8 cellular contexts compared by ENCODE assay signal in the genomic region with DNA sequence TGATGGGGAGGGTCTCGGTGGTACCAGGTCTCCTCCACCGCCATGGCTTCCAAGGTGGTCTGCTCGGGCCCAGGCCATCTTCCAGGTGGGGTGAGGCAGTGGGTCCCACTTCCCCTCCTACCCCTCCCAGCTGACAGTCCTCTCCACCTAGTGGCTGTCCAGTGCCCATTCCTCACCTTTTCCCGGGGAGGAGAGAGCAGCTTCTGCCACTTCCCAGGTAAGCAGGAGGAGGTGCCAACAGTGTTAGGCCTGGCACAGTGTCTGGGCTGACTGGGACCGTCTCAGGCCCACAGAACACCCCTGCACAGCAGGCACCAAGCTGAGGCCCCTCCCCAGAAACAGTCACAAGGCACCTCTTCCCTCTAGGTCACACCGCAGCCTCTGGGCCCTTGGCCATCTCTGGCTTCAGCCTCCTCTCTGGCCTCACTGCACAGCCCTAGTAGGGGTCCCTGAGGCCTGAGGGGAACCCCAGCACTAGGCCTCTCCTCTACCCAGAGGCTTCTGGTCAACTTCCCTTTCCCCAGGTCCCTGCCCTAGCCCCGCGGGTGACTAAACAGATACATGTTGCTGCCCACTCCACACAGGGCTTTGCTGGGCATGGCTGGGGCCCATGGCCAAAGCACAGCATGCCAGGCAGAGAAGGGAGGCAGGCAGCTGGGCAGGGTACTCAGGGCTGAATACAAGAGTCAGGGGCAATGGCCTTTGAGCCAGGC. TPM values are rescaled to one million over a fixed set of nuclear protein-coding genes. Genes with fewer than 3 reads are reported as not detected.
DNase-seq lines count a peak whose midpoint lies in the region; ATAC-seq and TF ChIP-seq lines count a peak whose summit lies in the region.

No MANE protein-coding gene starts in this region.

- H4K20me1 ChIP-seq in mammary epithelial cell (ENCODE audit: insufficient read depth, low read length) = no peaks in the 10 kb centered on the region

- TF ChIP-seq CTCF in MCF 10A (IDR thresholded peaks at IDR 0.05; ENCODE audit: unreplicated experiment) (no peak), mammary epithelial cell (conservative IDR thresholded peaks at IDR 0.05 in 1 of 2, IDR thresholded peaks at IDR 0.05 in 1 of 2; ENCODE audit: extremely low read depth in 1 of 2, insufficient read depth in 1 of 2, low read depth in 1 of 2, low read length in 2 of 2) (no peak), astrocyte of the spinal cord (IDR thresholded peaks at IDR 0.05; ENCODE audit: low read depth, low read length) (peak; percentile 15), mucosa of descending colon (IDR thresholded peaks at IDR 0.05) (no peak)

- WGBS in mammary epithelial cell (ENCODE audit: low coverage, missing lambda C conversion rate) = 69% methylated on average over 6 of the region's 8 CpGs
- 82 to 85% methylated on average over 8 of the region's 8 CpGs for WGBS in aorta, 2 donors

- no peaks in the 10 kb centered on the region for H3K9me3 Mint-ChIP-seq in MCF 10A (ENCODE audit: unreplicated experiment)

- dilution Hi-C loops in mammary epithelial cell (cut with HindIII; ENCODE audit: low sequenced_read_pairs) = no loop called here

- H3K4me3 ChIP-seq in mammary epithelial cell (replicated peaks in 1 of 3; ENCODE audit: insufficient read depth in 1 of 3, low read depth in 2 of 3, low read length in 3 of 3) (no peak overlapping the region), astrocyte of the spinal cord (ENCODE audit: low read depth, low read length) (no peak overlapping the region), mucosa of descending colon (no peak overlapping the region), aorta (ENCODE audit: low read length in 2 of 2) (no peak overlapping the region)

- H3K4me1 ChIP-seq in mammary epithelial cell (ENCODE audit: insufficient read depth, low read length) (peaks cover 15% of the 10 kb centered on the region), mucosa of descending colon (ENCODE audit: low read depth) (peaks cover 22% of the 10 kb centered on the region), aorta (ENCODE audit: control insufficient read depth in 1 of 2, insufficient read depth in 2 of 2, low read length in 2 of 2) (no peaks in the 10 kb centered on the region)

- H3K36me3 Mint-ChIP-seq in MCF 10A (ENCODE audit: insufficient read depth, unreplicated experiment) = peaks cover 35% of the 10 kb centered on the region

- peak overlapping the region; percentile 96 for H3K27ac Mint-ChIP-seq in MCF 10A (ENCODE audit: low read depth, unreplicated experiment)

- peak overlapping the region; percentile 92 for H3K4me3 Mint-ChIP-seq in MCF 10A (ENCODE audit: unreplicated experiment)

- in situ Hi-C loops in mammary epithelial cell (cut with MboI; ENCODE audit: low sequenced_read_pairs in 2 of 2) = no loop called here
- in situ Hi-C loops in astrocyte of the spinal cord (cut with HindIII; ENCODE audit: low sequenced_read_pairs) = no loop called here

- H3K9ac ChIP-seq in mammary epithelial cell (ENCODE audit: insufficient read depth, low read length) = no peak overlapping the region

- intact Hi-C loops in MCF 10A (cut with micrococcal nuclease) (no loop called here), mammary epithelial cell (cut with micrococcal nuclease) (no loop called here), mucosa of descending colon (cut with DNase I, micrococcal nuclease) (no loop called here), aorta (cut with DNase I) (no loop called here)

- H3K36me3 ChIP-seq in mammary epithelial cell (ENCODE audit: insufficient read depth, low read length) = peaks cover 11% of the 10 kb centered on the region
- H3K36me3 ChIP-seq in mucosa of descending colon (ENCODE audit: low read depth) = peaks cover 15% of the 10 kb centered on the region
- H3K36me3 ChIP-seq in aorta (ENCODE audit: control insufficient read depth in 1 of 2, insufficient read depth in 2 of 2, low read length in 1 of 2) = peaks cover 0 to 16% of the 10 kb centered on the region in 2 donors

- CTCF ChIA-PET in MCF 10A (lab: Yijun Ruan, JAX) = interaction anchor here (0.6 kb wide), 1 partner anchor 93 kb away, joined by 3 read pairs; no protein-coding TSS in a partner anchor
- CTCF ChIA-PET in mammary epithelial cell (lab: Charles Lee; ENCODE audit: low non-redundant PET) = no interaction called here

- BruUV-seq in MCF 10A (replicated peaks; lab: Mats Ljungman, UMichigan) (no TSS peak), mammary epithelial cell (replicated peaks; lab: Mats Ljungman, UMichigan) (no TSS peak)

- no peaks in the 10 kb centered on the region for H3K9me3 ChIP-seq in mammary epithelial cell (replicated peaks; ENCODE audit: insufficient read depth, low read length)
- H3K9me3 ChIP-seq in mucosa of descending colon = no peaks in the 10 kb centered on the region
- no peaks in the 10 kb centered on the region for H3K9me3 ChIP-seq in aorta (ENCODE audit: control insufficient read depth, low read length)

- H3K27ac ChIP-seq in mammary epithelial cell (ENCODE audit: insufficient read depth, low read depth, low read length) (no peak overlapping the region), aorta (ENCODE audit: low read depth in 1 of 2, low read length in 2 of 2) (peak overlapping the region in 1 of 2 donors; percentile 2)

- H3K27me3 ChIP-seq in mammary epithelial cell (ENCODE audit: insufficient read depth, low read length) = no peaks in the 10 kb centered on the region
- no peaks in the 10 kb centered on the region for H3K27me3 ChIP-seq in aorta (ENCODE audit: control insufficient read depth in 1 of 2, insufficient read depth in 2 of 2, low read length in 1 of 2)

- H2AFZ ChIP-seq in mammary epithelial cell (ENCODE audit: low read depth, low read length) = no peak overlapping the region

- no peaks in the 10 kb centered on the region for H3K27me3 Mint-ChIP-seq in MCF 10A (ENCODE audit: insufficient read depth, unreplicated experiment)

- POLR2A ChIA-PET in MCF 10A (lab: Yijun Ruan, JAX) = interaction anchor here (0.6 to 4.8 kb wide), 2 partner anchors 9 to 16 kb away, joined by 3 to 51 read pairs; a partner anchor contains a TSS

- DNase-seq in MCF 10A (ENCODE audit: unreplicated experiment) = no peak
- no peak for DNase-seq in mammary epithelial cell
- no peak for DNase-seq in astrocyte of the spinal cord (ENCODE audit: low read depth, low spot score)
- DNase-seq in mucosa of descending colon = peak in 2 of 3 donors; percentile 58 to 68
- peak; percentile 78 for DNase-seq in aorta
- no peak for DNase-seq in NCI-H2227 treated with DMSO at 0.1 percent for 48 hours (lab: John Stamatoyannopoulos, UW)
- DNase-seq in HUDEP-2 (lab: John Stamatoyannopoulos, UW; ENCODE audit: unreplicated experiment in 76 of 76) = no peak

- ATAC-seq in mucosa of descending colon (no peak), aorta (ENCODE audit: low FRiP score) (no peak), GM21529 (IDR thresholded peaks at IDR 0.05; ENCODE audit: unreplicated experiment) (no peak)

- H3K79me2 ChIP-seq in mammary epithelial cell (ENCODE audit: insufficient read depth, low read length) = peaks cover 25% of the 10 kb centered on the region

- no peak overlapping the region for H3K4me2 ChIP-seq in mammary epithelial cell (ENCODE audit: insufficient read depth, low read depth, low read length)

- H3K4me1 Mint-ChIP-seq in MCF 10A (ENCODE audit: insufficient read depth, unreplicated experiment) = peaks cover 13% of the 10 kb centered on the region

RNA-seq across cellular contexts. Expression of a gene that starts 2.3 kb away (rescaled TPM):
- total RNA-seq in MCF 10A (2022) (39.7 and 46.2 TPM in 2 replicates), mammary epithelial cell (10 to 100 TPM; 25.7 to 56.7 TPM), mucosa of descending colon (10 to 100 TPM; 20.0 to 46.3 (median 26.7) TPM), aorta (10 to 100 TPM; 43.2 to 96.1 TPM)
- polyA plus RNA-seq in mammary epithelial cell (29.0 TPM), aorta (100 to 1,000 TPM in 1 of 2 donors, 10 to 100 TPM in 1; 16.8 to 100 TPM)
- 34.7 TPM for polyA minus RNA-seq in mammary epithelial cell

RNA-seq across cellular contexts. Expression of a gene that starts 16.6 kb away (rescaled TPM):
- total RNA-seq in MCF 10A (2022) (31.7 and 38.0 TPM in 2 replicates), mammary epithelial cell (10 to 100 TPM; 47.0 to 86.9 TPM), mucosa of descending colon (10 to 100 TPM; 55.8 to 87.0 (median 57.6) TPM), aorta (10 to 100 TPM; 27.3 to 37.0 TPM)
- polyA plus RNA-seq in mammary epithelial cell (34.8 TPM), aorta (10 to 100 TPM; 13.3 to 24.1 TPM)
- 21.2 TPM for polyA minus RNA-seq in mammary epithelial cell

RNA-seq across cellular contexts. Expression of a gene that starts 20.5 kb away (rescaled TPM):
- total RNA-seq in MCF 10A (2022) (48.1 and 50.1 TPM in 2 replicates), mammary epithelial cell (10 to 100 TPM; 31.7 to 55.4 TPM), mucosa of descending colon (100 to 1,000 TPM in 2 of 3 donors, 10 to 100 TPM in 1; 86.8 to 114 (median 106) TPM), aorta (10 to 100 TPM; 53.8 to 77.6 TPM)
- polyA plus RNA-seq in mammary epithelial cell (37.8 TPM), aorta (10 to 100 TPM; 29.3 to 53.6 TPM)
- polyA minus RNA-seq in mammary epithelial cell = 81.3 TPM

Comparison
In these comparisons a context has a peak if more than half of its experiments do, and no peak if none do; other contexts are left out.
1. DNase-seq: peak in mucosa of descending colon (2 of 3) and aorta (2 of 2); none in MCF 10A (single experiment), mammary epithelial cell (single experiment), astrocyte of the spinal cord (single experiment), NCI-H2227 treated with DMSO at 0.1 percent for 48 hours (single experiment) and HUDEP-2 (0 of 76).